10 cellular contexts compared by ENCODE assay signal in the genomic region with DNA sequence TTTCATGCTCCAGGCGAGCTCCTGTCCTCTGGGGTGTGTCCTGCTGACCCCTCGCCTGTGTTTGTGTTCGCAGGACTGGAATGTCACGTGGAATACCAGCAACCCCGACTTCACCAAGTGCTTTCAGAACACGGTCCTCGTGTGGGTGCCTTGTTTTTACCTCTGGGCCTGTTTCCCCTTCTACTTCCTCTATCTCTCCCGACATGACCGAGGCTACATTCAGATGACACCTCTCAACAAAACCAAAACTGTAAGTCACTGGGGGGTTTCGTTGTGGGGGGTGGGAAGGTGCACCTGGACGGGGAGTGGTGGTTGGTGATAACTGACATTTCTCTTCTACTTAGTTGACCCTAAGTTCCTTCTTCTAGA. TPM values are rescaled to one million over a fixed set of nuclear protein-coding genes. Genes with fewer than 3 reads are reported as not detected.
DNase-seq lines count a peak whose midpoint lies in the region; ATAC-seq, FAIRE-seq and TF ChIP-seq lines count a peak whose summit lies in the region.
"Had no signal": no experiment of that assay in that cellular context is flagged by ENCODE, and none has a peak within 500 bp of the region (broad histone marks: within the 10 kb centered on the region; RNA-seq: fewer than 3 reads in every experiment).

No MANE protein-coding gene starts in this region.

- TF ChIP-seq POLR2A in H54 (IDR thresholded peaks at IDR 0.05; ENCODE audit: low read depth, low read length), result no peak

- no peaks in the 10 kb centered on the region for H3K4me1 ChIP-seq in Caco-2

- no peak overlapping the region for H3K4me3 ChIP-seq in Caco-2 (ENCODE audit: low read depth, low read length)
- H3K4me3 ChIP-seq: body of pancreas had no signal

- no TSS peak for BruUV-seq in Caco-2 (replicated peaks; lab: Mats Ljungman, UMichigan)

- peak overlapping the region; percentile 27 for H3K27ac Mint-ChIP-seq in Caco-2 (ENCODE audit: unreplicated experiment)
- H3K27ac Mint-ChIP-seq in central memory CD8-positive, alpha-beta T cell (ENCODE audit: low read depth), result peak overlapping the region; percentile 90

- DNase-seq in Caco-2 (no peak), DMS 273 treated with DMSO at 0.1 percent for 48 hours (lab: John Stamatoyannopoulos, UW) (no peak), cerebellar cortex (ENCODE audit: low spot score) (no peak), H54 (ENCODE audit: insufficient read length, low spot score) (no peak)
- no peak for DNase-seq in central memory CD8-positive, alpha-beta T cell (ENCODE audit: low spot score in 2 of 2)
- DNase-seq in activated effector memory CD4-positive, alpha-beta T cell treated with anti-CD3 and anti-CD28 coated beads, Interleukin-2, amount 50 U/mL, for 16 hours, result no peak
- DNase-seq: body of pancreas, NCI-H774 had no signal

- no peak for TF ChIP-seq CTCF in Caco-2 (IDR thresholded peaks at IDR 0.05; ENCODE audit: insufficient read depth in 1 of 2, low read depth in 1 of 2, low read length in 1 of 2, severe bottlenecking in 1 of 2, unreplicated experiment in 1 of 2)

- ATAC-seq in GM19397 (IDR thresholded peaks at IDR 0.05; ENCODE audit: unreplicated experiment), result peak; percentile 71
- peak; percentile 64 for ATAC-seq in HG03196 (IDR thresholded peaks at IDR 0.05; ENCODE audit: unreplicated experiment)
- ATAC-seq in central memory CD8-positive, alpha-beta T cell (replicated peaks; ENCODE audit: extremely low read depth, poor library complexity, severe bottlenecking), result no peak
- ATAC-seq: body of pancreas had no signal

- H3K36me3 ChIP-seq in Caco-2 (ENCODE audit: control insufficient read depth, insufficient read depth, low read length), result no peaks in the 10 kb centered on the region

- POLR2A ChIA-PET in Caco-2 (lab: Charles Lee), result no interaction called here

- no peaks in the 10 kb centered on the region for H3K27me3 ChIP-seq in Caco-2 (replicated peaks; ENCODE audit: control insufficient read depth, insufficient read depth, low read length)
- H3K27me3 ChIP-seq: body of pancreas had no signal

- FAIRE-seq in H54 (lab: Jason Lieb, UNC), result no peak

- peaks cover 11% of the 10 kb centered on the region for H3K4me1 Mint-ChIP-seq in Caco-2 (ENCODE audit: low read depth, unreplicated experiment)
- H3K4me1 Mint-ChIP-seq in central memory CD8-positive, alpha-beta T cell, result peaks cover 24% of the 10 kb centered on the region

- intact Hi-C loops in Caco-2 (cut with micrococcal nuclease; ENCODE audit: unreplicated experiment), result no loop called here

- H3K9me3 Mint-ChIP-seq in Caco-2 (ENCODE audit: unreplicated experiment), result no peaks in the 10 kb centered on the region
- no peaks in the 10 kb centered on the region for H3K9me3 Mint-ChIP-seq in central memory CD8-positive, alpha-beta T cell

- H3K36me3 Mint-ChIP-seq in Caco-2 (ENCODE audit: insufficient read depth, unreplicated experiment), result peaks cover 15% of the 10 kb centered on the region
- peaks cover 29% of the 10 kb centered on the region for H3K36me3 Mint-ChIP-seq in central memory CD8-positive, alpha-beta T cell (ENCODE audit: insufficient read depth)

- CTCF ChIA-PET in Caco-2 (lab: Charles Lee), result no interaction called here

- H3K27me3 Mint-ChIP-seq in Caco-2 (ENCODE audit: insufficient read depth, unreplicated experiment), result no peaks in the 10 kb centered on the region
- H3K27me3 Mint-ChIP-seq in central memory CD8-positive, alpha-beta T cell, result no peaks in the 10 kb centered on the region

- no peak overlapping the region for H3K4me3 Mint-ChIP-seq in Caco-2 (ENCODE audit: unreplicated experiment)
- H3K4me3 Mint-ChIP-seq in central memory CD8-positive, alpha-beta T cell, result no peak overlapping the region

- no peaks in the 10 kb centered on the region for H3K9me3 ChIP-seq in Caco-2
- H3K9me3 ChIP-seq: body of pancreas had no signal

RNA-seq across cellular contexts. Expression of gene ABCC1, which starts 58.3 kb away (rescaled TPM):
- 22.3 and 24.8 TPM in 2 replicates for total RNA-seq in Caco-2 (2022)
